1 cellular context compared by ENCODE assay signal in genomic region chr13:97975851-97976550, GRCh38.
TF ChIP-seq lines count a peak whose summit lies in the region.

No MANE protein-coding gene starts in this region.

TF ChIP-seq in H1, 55 proteins besides CTCF, POLR2A, EP300 and RAD21:
- TF ChIP-seq EGR1 (IDR thresholded peaks at IDR 0.05; ENCODE audit: borderline replicate concordance, low read depth, low read length), result no peak
- 0 out of 4 replicates have a peak, but pooled peaks of 1 of the 2 experiments have one; percentile 43 for TF ChIP-seq SIN3A (conservative IDR thresholded peaks at IDR 0.05 in 1 of 2, IDR thresholded peaks at IDR 0.05 in 1 of 2; ENCODE audit: low read depth in 1 of 2, low read length in 2 of 2)
- no peak for TF ChIP-seq RFX5 (IDR thresholded peaks at IDR 0.05; ENCODE audit: borderline replicate concordance, low read depth, low read length)
- TF ChIP-seq RXRA (IDR thresholded peaks at IDR 0.05; ENCODE audit: insufficient read depth, low read depth, low read length), result no peak
- peak; percentile 63 for TF ChIP-seq ASH2L (IDR thresholded peaks at IDR 0.05; ENCODE audit: low read length)
- TF ChIP-seq ATF2 (IDR thresholded peaks at IDR 0.05; ENCODE audit: low read length), result no peak; the same call in 1 of the 2 replicates
- peak; percentile 32 for TF ChIP-seq KDM4A (IDR thresholded peaks at IDR 0.05; ENCODE audit: low read depth, low read length, severe bottlenecking)
- no peak for TF ChIP-seq SUZ12 (IDR thresholded peaks at IDR 0.05; ENCODE audit: low read length)
- TF ChIP-seq FOSL1 (IDR thresholded peaks at IDR 0.05; ENCODE audit: insufficient read depth, low read depth, low read length), result no peak
- no peak for TF ChIP-seq EZH2 (IDR thresholded peaks at IDR 0.05; ENCODE audit: low read depth, low read length, severe bottlenecking)
- TF ChIP-seq HDAC6 (IDR thresholded peaks at IDR 0.05; ENCODE audit: low read depth, low read length), result no peak
- peak; percentile 85 for TF ChIP-seq TAF1 (IDR thresholded peaks at IDR 0.05; ENCODE audit: low read depth, low read length)
- no peak; the same call in 1 of the 2 replicates for TF ChIP-seq SP1 (IDR thresholded peaks at IDR 0.05; ENCODE audit: low read depth, low read length)
- peak; percentile 95 for TF ChIP-seq PHF8 (conservative IDR thresholded peaks at IDR 0.05; ENCODE audit: low read depth, low read length)
- TF ChIP-seq SP4 (IDR thresholded peaks at IDR 0.05; ENCODE audit: low read length), result 0 out of 2 replicates have a peak, but pooled peaks have one; percentile 60
- peak; percentile 89 for TF ChIP-seq CREB1 (IDR thresholded peaks at IDR 0.05)
- peak; percentile 53 for TF ChIP-seq E2F6 (IDR thresholded peaks at IDR 0.05)
- TF ChIP-seq CEBPB (IDR thresholded peaks at IDR 0.05; ENCODE audit: low read depth, low read length), result no peak
- peak; percentile 6; the same call in 1 of the 2 replicates for TF ChIP-seq MAX (IDR thresholded peaks at IDR 0.05)
- peak; percentile 81 for TF ChIP-seq POLR2AphosphoS5 (IDR thresholded peaks at IDR 0.05; ENCODE audit: low read depth, low read length)
